1 cellular context compared by ENCODE assay signal in genomic region chr17:79315282-79316106, GRCh38.
TF ChIP-seq lines count a peak whose summit lies in the region.

No MANE protein-coding gene starts in this region.

TF ChIP-seq in WTC11, 78 proteins besides CTCF, POLR2A, EP300 and RAD21 (continued from another document):
- TF ChIP-seq NR2C2 (CRISPR knock-in tag; IDR thresholded peaks at IDR 0.05) (no peak), NFATC4 (CRISPR knock-in tag; IDR thresholded peaks at IDR 0.05) (no peak), TCF7 (CRISPR knock-in tag; IDR thresholded peaks at IDR 0.05; ENCODE audit: low read depth) (no peak), ZNF425 (CRISPR knock-in tag; conservative IDR thresholded peaks at IDR 0.05) (no peak), FOXP4 (CRISPR knock-in tag; IDR thresholded peaks at IDR 0.05) (no peak), ATF1 (CRISPR knock-in tag; IDR thresholded peaks at IDR 0.05) (no peak), SOX15 (CRISPR knock-in tag; IDR thresholded peaks at IDR 0.05) (no peak), HMGXB4 (CRISPR knock-in tag; IDR thresholded peaks at IDR 0.05) (no peak), ZNF121 (CRISPR knock-in tag; IDR thresholded peaks at IDR 0.05) (no peak), FOXP1 (CRISPR knock-in tag; IDR thresholded peaks at IDR 0.05; ENCODE audit: borderline replicate concordance) (no peak), AFF4 (CRISPR knock-in tag; IDR thresholded peaks at IDR 0.05; ENCODE audit: borderline replicate concordance) (no peak)
